1 cellular context compared by ENCODE assay signal in genomic region chr7:36141351-36141750, GRCh38.
TF ChIP-seq lines count a peak whose summit lies in the region.

No MANE protein-coding gene starts in this region.

TF ChIP-seq in HepG2, 621 proteins besides CTCF, POLR2A, EP300 and RAD21 (continued from another document):
- TF ChIP-seq, protein P1, sequence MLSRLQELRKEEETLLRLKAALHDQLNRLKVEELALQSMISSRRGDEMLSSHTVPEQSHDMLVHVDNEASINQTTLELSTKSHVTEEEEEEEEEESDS (CRISPR knock-in tag; IDR thresholded peaks at IDR 0.05; ENCODE audit: borderline replicate concordance) = no peak
- no peak for TF ChIP-seq TBX2 (CRISPR knock-in tag; IDR thresholded peaks at IDR 0.05; ENCODE audit: borderline replicate concordance)
- TF ChIP-seq, protein P2, sequence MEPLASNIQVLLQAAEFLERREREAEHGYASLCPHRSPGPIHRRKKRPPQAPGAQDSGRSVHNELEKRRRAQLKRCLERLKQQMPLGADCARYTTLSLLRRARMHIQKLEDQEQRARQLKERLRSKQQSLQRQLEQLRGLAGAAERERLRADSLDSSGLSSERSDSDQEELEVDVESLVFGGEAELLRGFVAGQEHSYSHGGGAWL (CRISPR knock-in tag; IDR thresholded peaks at IDR 0.05) = no peak
- TF ChIP-seq ZNF317 (CRISPR knock-in tag; IDR thresholded peaks at IDR 0.05) = no peak
- no peak for TF ChIP-seq ZBTB21 (CRISPR knock-in tag; IDR thresholded peaks at IDR 0.05)
- no peak for TF ChIP-seq ZNF136 (CRISPR knock-in tag; IDR thresholded peaks at IDR 0.05; ENCODE audit: low read depth)
- TF ChIP-seq, protein P3, sequence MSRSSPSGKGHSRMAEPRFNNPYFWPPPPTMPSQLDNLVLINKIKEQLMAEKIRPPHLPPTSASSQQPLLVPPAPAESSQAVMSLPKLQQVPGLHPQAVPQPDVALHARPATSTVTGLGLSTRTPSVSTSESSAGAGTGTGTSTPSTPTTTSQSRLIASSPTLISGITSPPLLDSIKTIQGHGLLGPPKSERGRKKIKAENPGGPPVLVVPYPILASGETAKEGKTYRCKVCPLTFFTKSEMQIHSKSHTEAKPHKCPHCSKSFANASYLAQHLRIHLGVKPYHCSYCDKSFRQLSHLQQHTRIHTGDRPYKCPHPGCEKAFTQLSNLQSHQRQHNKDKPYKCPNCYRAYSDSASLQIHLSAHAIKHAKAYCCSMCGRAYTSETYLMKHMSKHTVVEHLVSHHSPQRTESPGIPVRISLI (CRISPR knock-in tag; IDR thresholded peaks at IDR 0.05; ENCODE audit: borderline replicate concordance) = no peak
- TF ChIP-seq GFI1 (CRISPR knock-in tag; IDR thresholded peaks at IDR 0.05; ENCODE audit: borderline replicate concordance) = no peak
- TF ChIP-seq MLXIP (CRISPR knock-in tag; IDR thresholded peaks at IDR 0.05; ENCODE audit: borderline replicate concordance) = no peak
- TF ChIP-seq ZBTB43 (CRISPR knock-in tag; conservative IDR thresholded peaks at IDR 0.05) = no peak
- TF ChIP-seq ZNF33A (CRISPR knock-in tag; IDR thresholded peaks at IDR 0.05; ENCODE audit: borderline replicate concordance) = no peak
- no peak for TF ChIP-seq RNF219 (CRISPR knock-in tag; IDR thresholded peaks at IDR 0.05)
